ENCODE assay signal across 12 cellular contexts in genomic region chr3:189586941-189587687, GRCh38. TPM values are rescaled to one million over a fixed set of nuclear protein-coding genes. Genes with fewer than 3 reads are reported as not detected.
DNase-seq lines count a peak whose midpoint lies in the region; ATAC-seq and TF ChIP-seq lines count a peak whose summit lies in the region.
"Had no signal": no experiment of that assay in that cellular context is flagged by ENCODE, and none has a peak within 500 bp of the region (broad histone marks: within the 10 kb centered on the region; RNA-seq: fewer than 3 reads in every experiment).

No MANE protein-coding gene starts in this region.

- H3K27ac ChIP-seq in breast epithelium, result no peak overlapping the region
- H3K27ac ChIP-seq: ovary had no signal

- no peaks in the 10 kb centered on the region for H3K9me3 ChIP-seq in breast epithelium
- H3K9me3 ChIP-seq: ovary, SK-N-SH had no signal

- H3K9me3 Mint-ChIP-seq in MCF 10A (ENCODE audit: unreplicated experiment), result peaks cover 7% of the 10 kb centered on the region

- H3K4me3 ChIP-seq in breast epithelium, result no peak overlapping the region
- H3K4me3 ChIP-seq: ovary had no signal

- no peaks in the 10 kb centered on the region for H3K36me3 ChIP-seq in breast epithelium
- H3K36me3 ChIP-seq: ovary had no signal

- no peaks in the 10 kb centered on the region for H3K27me3 Mint-ChIP-seq in MCF 10A (ENCODE audit: insufficient read depth, unreplicated experiment)

- no peak overlapping the region for H3K4me3 Mint-ChIP-seq in MCF 10A (ENCODE audit: unreplicated experiment)

- H3K36me3 Mint-ChIP-seq in MCF 10A (ENCODE audit: insufficient read depth, unreplicated experiment), result no peaks in the 10 kb centered on the region

- POLR2A ChIA-PET in MCF 10A (lab: Yijun Ruan, JAX), result interaction anchor here (0.5 to 8.1 kb wide), 22 partner anchors 25 to 316 kb away, joined by 3 to 90 read pairs (median 4); partner anchors contain the start of gene TP63

- H3K4me1 Mint-ChIP-seq in MCF 10A (ENCODE audit: insufficient read depth, unreplicated experiment), result peaks cover 48% of the 10 kb centered on the region

- intact Hi-C loops in MCF 10A (cut with micrococcal nuclease) (loop anchor here (5.0 to 10.0 kb wide), 3 partner anchors 195 to 360 kb away; no protein-coding TSS in a partner anchor), breast epithelium (cut with DNase I; ENCODE audit: low total_unique reads) (no loop called here)

- peak overlapping the region; percentile 84 for H3K27ac Mint-ChIP-seq in MCF 10A (ENCODE audit: low read depth, unreplicated experiment)

- H3K27me3 ChIP-seq in breast epithelium, result no peaks in the 10 kb centered on the region
- H3K27me3 ChIP-seq: ovary had no signal

- BruUV-seq in MCF 10A (replicated peaks; lab: Mats Ljungman, UMichigan), result no TSS peak

- no peak for TF ChIP-seq POLR2A in breast epithelium (IDR thresholded peaks at IDR 0.05)

- ATAC-seq in HG02588 (IDR thresholded peaks at IDR 0.05; ENCODE audit: unreplicated experiment) (peak; percentile 89), HG03521 (IDR thresholded peaks at IDR 0.05; ENCODE audit: unreplicated experiment) (peak; percentile 63)
- ATAC-seq: left colon had no signal

- CTCF ChIA-PET in MCF 10A (lab: Yijun Ruan, JAX), result interaction anchor here (0.7 to 1.4 kb wide), 5 partner anchors 238 to 360 kb away, joined by 3 to 5 read pairs (median 5); no protein-coding TSS in a partner anchor

- H3K4me1 ChIP-seq in breast epithelium, result no peaks in the 10 kb centered on the region

- DNase-seq in MCF 10A (ENCODE audit: unreplicated experiment) (no peak), breast epithelium (ENCODE audit: low spot score in 2 of 2) (no peak), GF-D8 (lab: John Stamatoyannopoulos, UW) (no peak), NCI-H345 (lab: John Stamatoyannopoulos, UW) (no peak), GM19240 (ENCODE audit: insufficient read length, low spot score) (no peak), SHP77 treated with DMSO at 0.1 percent for 48 hours (lab: John Stamatoyannopoulos, UW) (no peak)
- DNase-seq: left colon, NCI-H2171 treated with DMSO at 0.1 percent for 48 hours, ovary, SK-N-SH had no signal

- no peak for TF ChIP-seq CTCF in MCF 10A (IDR thresholded peaks at IDR 0.05; ENCODE audit: unreplicated experiment)
- no peak for TF ChIP-seq CTCF in breast epithelium (IDR thresholded peaks at IDR 0.05)

RNA-seq across cellular contexts. Expression of gene TP63, which starts 44.1 kb away (rescaled TPM):
- 26.5 and 41.9 TPM in 2 replicates for total RNA-seq in MCF 10A (2022)
- 10 to 100 TPM in 2 of 3 donors, under 1 TPM in 1; 0.96 to 47.7 (median 20.0) TPM for total RNA-seq in breast epithelium
